In genomic region chr7:100384623-100385372, GRCh38 we compare ENCODE assay signal across 34 cellular contexts. TPM values are rescaled to one million over a fixed set of nuclear protein-coding genes. Genes with fewer than 3 reads are reported as not detected.
A peak's percentile ranks its signal among the peaks of the same experiment; 100 is the strongest.
DNase-seq lines count a peak whose midpoint lies in the region; ATAC-seq, FAIRE-seq and TF ChIP-seq lines count a peak whose summit lies in the region.
"Had no signal": no experiment of that assay in that cellular context is flagged by ENCODE, and none has a peak within 500 bp of the region (broad histone marks: within the 10 kb centered on the region; RNA-seq: fewer than 3 reads in every experiment).

No MANE protein-coding gene starts in this region.

- POLR2A ChIA-PET in endothelial cell of umbilical vein (lab: Charles Lee) = no interaction called here

- ATAC-seq in heart right ventricle = peak in 5 of 8 donors; percentile 11 to 42 (median 30)
- no peak for ATAC-seq in activated naive CD4-positive, alpha-beta T cell treated with anti-CD3 and anti-CD28 coated beads, Interleukin-2, amount 50 U/mL, for 72 hours
- ATAC-seq: body of pancreas; left colon; naive thymus-derived CD8-positive, alpha-beta T cell; psoas muscle had no signal

- CTCF ChIA-PET in endothelial cell of umbilical vein (lab: Charles Lee) = interaction anchor here (0.7 to 2.3 kb wide), 2 partner anchors 10 to 23 kb away, joined by 3 to 12 read pairs; no protein-coding TSS in a partner anchor

- no peaks in the 10 kb centered on the region for H3K36me3 Mint-ChIP-seq in activated naive CD4-positive, alpha-beta T cell treated with anti-CD3 and anti-CD28 coated beads, Interleukin-2, amount 50 U/mL, for 72 hours
- H3K36me3 Mint-ChIP-seq: activated CD4-positive, alpha-beta memory T cell treated with anti-CD3 and anti-CD28 coated beads for 36 hours; CD8-positive, alpha-beta memory T cell; mesothelial cell of epicardium; naive thymus-derived CD8-positive, alpha-beta T cell; type B pancreatic cell had no signal

- H4K20me1 ChIP-seq in endothelial cell of umbilical vein (replicated peaks; ENCODE audit: control insufficient read depth, extremely low read depth, insufficient read depth, low read length) = no peaks in the 10 kb centered on the region

- BruUV-seq in endothelial cell of umbilical vein (replicated peaks; lab: Mats Ljungman, UMichigan) = no TSS peak

- FAIRE-seq in endothelial cell of umbilical vein (lab: Jason Lieb, UNC) (peak; percentile 24), kidney (lab: Jason Lieb, UNC) (no peak)
- FAIRE-seq: A204.1, H54, RCC 7860 had no signal

- H3K9me3 ChIP-seq in heart right ventricle (no peaks in the 10 kb centered on the region), endothelial cell of umbilical vein (replicated peaks; ENCODE audit: control insufficient read depth, insufficient read depth, low read length) (no peaks in the 10 kb centered on the region), kidney (ENCODE audit: control insufficient read depth in 1 of 2, low read length in 2 of 2) (no peaks in the 10 kb centered on the region)
- H3K9me3 ChIP-seq: body of pancreas, psoas muscle had no signal

- peak overlapping the region in 1 of 10 donors; percentile 54 for H3K27ac ChIP-seq in heart right ventricle
- H3K27ac ChIP-seq in endothelial cell of umbilical vein (ENCODE audit: insufficient read depth, low read depth, low read length) = no peak overlapping the region
- H3K27ac ChIP-seq in kidney (ENCODE audit: low read depth in 2 of 2, low read length in 2 of 2) = no peak overlapping the region
- H3K27ac ChIP-seq: psoas muscle had no signal

- H2AFZ ChIP-seq in endothelial cell of umbilical vein (ENCODE audit: low read depth, low read length) = peak overlapping the region; percentile 96

- H3K4me3 ChIP-seq in heart right ventricle (no peak overlapping the region), endothelial cell of umbilical vein (replicated peaks in 1 of 3; ENCODE audit: insufficient read depth in 1 of 3, low read depth in 1 of 3, low read length in 3 of 3) (no peak overlapping the region), kidney (ENCODE audit: low read length in 2 of 2) (no peak overlapping the region)
- H3K4me3 ChIP-seq: body of pancreas, psoas muscle had no signal

- H3K9ac ChIP-seq in endothelial cell of umbilical vein (replicated peaks; ENCODE audit: extremely low read depth, insufficient read depth, low read length) (no peak overlapping the region), kidney (ENCODE audit: low read length in 2 of 2) (no peak overlapping the region)

- H3K27me3 ChIP-seq in heart right ventricle (peaks cover 0 to 2% (median 0%) of the 10 kb centered on the region in 7 donors), endothelial cell of umbilical vein (ENCODE audit: control insufficient read depth in 2 of 2, insufficient read depth in 2 of 2, low read length in 2 of 2) (peaks cover 5 to 7% of the 10 kb centered on the region in 2 experiments)
- H3K27me3 ChIP-seq: body of pancreas had no signal

- TF ChIP-seq CTCF in heart right ventricle (IDR thresholded peaks at IDR 0.05) (no peak), endothelial cell of umbilical vein (IDR thresholded peaks at IDR 0.05; ENCODE audit: extremely low read depth in 1 of 2, insufficient read depth in 1 of 2, low read depth in 1 of 2, low read length in 2 of 2) (no peak), kidney (IDR thresholded peaks at IDR 0.05; ENCODE audit: borderline replicate concordance, extremely low read depth, insufficient read depth) (no peak)

- WGBS in heart right ventricle, 2 donors = 65 to 75% methylated on average over 8 of the region's 8 CpGs

- no peaks in the 10 kb centered on the region for H3K9me3 Mint-ChIP-seq in activated naive CD4-positive, alpha-beta T cell treated with anti-CD3 and anti-CD28 coated beads, Interleukin-2, amount 50 U/mL, for 72 hours
- H3K9me3 Mint-ChIP-seq: activated CD4-positive, alpha-beta memory T cell treated with anti-CD3 and anti-CD28 coated beads for 36 hours; activated T-helper 1 cell treated with anti-CD3 and anti-CD28 coated beads, Interleukin-12 subunit alpha, Interleukin-12 subunit beta, Interleukin-2, Interleukin-4 antibody, amounts not matched to agents 30 ng/mL and 10 ng/mL and 1 ng/mL, durations not matched to agents 14 hours and 24 hours and 36 hours; CD8-positive, alpha-beta memory T cell; immature natural killer cell; mesothelial cell of epicardium; naive thymus-derived CD8-positive, alpha-beta T cell; T-helper 2 cell treated with Interferon-gamma antibody and Interleukin-4, amounts not matched to agents 5 μg/mL and 100 μg/mL, for 36 hours; type B pancreatic cell had no signal

- no peak for DNase-seq in heart right ventricle
- no peak for DNase-seq in cardiac septum (ENCODE audit: low spot score)
- peak; percentile 63 for DNase-seq in NAMALWA (ENCODE audit: low spot score)
- peak; percentile 11 for DNase-seq in endothelial cell of umbilical vein (ENCODE audit: low read depth, low spot score)
- no peak for DNase-seq in kidney
- no peak for DNase-seq in activated T-cell treated with anti-CD3 and anti-CD28 coated beads for 4 hours
- DNase-seq in activated CD8-positive, alpha-beta memory T cell treated with anti-CD3 and anti-CD28 coated beads for 24 hours = no peak
- DNase-seq in activated naive CD4-positive, alpha-beta T cell treated with anti-CD3 and anti-CD28 coated beads, Interleukin-2, amount 50 U/mL, for 72 hours (ENCODE audit: low spot score in 2 of 2) = no peak
- DNase-seq: activated CD4-positive, alpha-beta memory T cell treated with anti-CD3 and anti-CD28 coated beads for 36 hours; activated CD4-positive, alpha-beta T cell treated with anti-CD3 and anti-CD28 coated beads for 1 hour; activated CD8-positive, alpha-beta memory T cell treated with anti-CD3 and anti-CD28 coated beads, Interleukin-2, amount 50 U/mL, for 4 hours; activated naive CD4-positive, alpha-beta T cell treated with Interleukin-2 at 50 U/mL for 16 hours; body of pancreas; CD8-positive, alpha-beta memory T cell; immature natural killer cell; Karpas-422; left colon; naive thymus-derived CD8-positive, alpha-beta T cell; NCI-H1092; NCI-H1694; NCI-H446 treated with DMSO at 0.1 percent for 48 hours; NCI-H774; occipital lobe; psoas muscle; SIG-M5; stimulated activated CD4-positive, alpha-beta T cell treated with anti-CD3 and anti-CD28 coated beads, Interleukin-15, amount 100 ng/mL, for 24 hours; stimulated activated CD4-positive, alpha-beta T cell treated with anti-CD3 and anti-CD28 coated beads, Interleukin-4, amount 100 ng/mL, for 4 hours had no signal

- H3K4me1 ChIP-seq in heart right ventricle (peaks cover 0 to 42% (median 7%) of the 10 kb centered on the region in 9 donors), endothelial cell of umbilical vein (ENCODE audit: control insufficient read depth, extremely low read depth, insufficient read depth, low read length) (peaks cover 6% of the 10 kb centered on the region), kidney (ENCODE audit: control insufficient read depth in 1 of 2, insufficient read depth in 1 of 2, low read depth in 1 of 2, low read length in 2 of 2) (no peaks in the 10 kb centered on the region)

- H3K79me2 ChIP-seq in endothelial cell of umbilical vein (ENCODE audit: control insufficient read depth, insufficient read depth, low read length) = no peaks in the 10 kb centered on the region

- H3K27ac Mint-ChIP-seq in activated naive CD4-positive, alpha-beta T cell treated with anti-CD3 and anti-CD28 coated beads, Interleukin-2, amount 50 U/mL, for 72 hours = no peak overlapping the region
- H3K27ac Mint-ChIP-seq: activated CD4-positive, alpha-beta memory T cell treated with anti-CD3 and anti-CD28 coated beads for 36 hours; activated T-helper 1 cell treated with anti-CD3 and anti-CD28 coated beads, Interleukin-12 subunit alpha, Interleukin-12 subunit beta, Interleukin-2, Interleukin-4 antibody, amounts not matched to agents 30 ng/mL and 10 ng/mL and 1 ng/mL, durations not matched to agents 14 hours and 24 hours and 36 hours; mesothelial cell of epicardium; T-helper 2 cell treated with Interferon-gamma antibody and Interleukin-4, amounts not matched to agents 5 μg/mL and 100 μg/mL, for 36 hours; type B pancreatic cell had no signal

- dilution Hi-C loops in endothelial cell of umbilical vein (cut with MboI; ENCODE audit: extremely low pct_ligation_motif_present, low sequenced_read_pairs) = no loop called here

- H3K4me2 ChIP-seq in endothelial cell of umbilical vein (ENCODE audit: insufficient read depth, low read length) = no peak overlapping the region

- intact Hi-C loops in heart right ventricle (cut with DNase I) = no loop called here
- intact Hi-C loops in cardiac septum (cut with DNase I) = no loop called here
- intact Hi-C loops in endothelial cell of umbilical vein (cut with micrococcal nuclease) = no loop called here
- intact Hi-C loops in kidney (cut with DNase I) = no loop called here

- TF ChIP-seq POLR2A in endothelial cell of umbilical vein (IDR thresholded peaks at IDR 0.05; ENCODE audit: low read depth, low read length) = no peak

- no peaks in the 10 kb centered on the region for H3K36me3 ChIP-seq in heart right ventricle
- no peaks in the 10 kb centered on the region for H3K36me3 ChIP-seq in endothelial cell of umbilical vein (ENCODE audit: control insufficient read depth in 2 of 2, extremely low read depth in 1 of 2, insufficient read depth in 2 of 2, low read length in 2 of 2)
- H3K36me3 ChIP-seq in kidney (ENCODE audit: control insufficient read depth in 1 of 2, insufficient read depth in 2 of 2, low read length in 2 of 2) = no peaks in the 10 kb centered on the region

- H3K9me1 ChIP-seq in endothelial cell of umbilical vein (replicated peaks; ENCODE audit: control insufficient read depth, extremely low read depth, insufficient read depth, low read length) = no peaks in the 10 kb centered on the region

RNA-seq across cellular contexts. Expression of gene PILRA, which starts 11.5 kb away (rescaled TPM):
- 10 to 100 TPM in 1 of 10 donors, 1 to 10 TPM in 9; 1.1 to 12.4 (median 2.5) TPM for total RNA-seq in heart right ventricle
- 1 to 10 TPM; 2.9 to 4.2 TPM for polyA plus RNA-seq in heart right ventricle
- 2.3 TPM for total RNA-seq in cardiac septum
- 0.53 and 1.3 TPM in 2 replicates for total RNA-seq in endothelial cell of umbilical vein
- polyA plus RNA-seq in endothelial cell of umbilical vein = 0.61 and 0.67 TPM in 2 replicates
- polyA plus RNA-seq in endothelial cell of umbilical vein (2011; cell fraction: cytosol; rRNA removed) = 0.32 and 0.39 TPM in 2 replicates
- polyA plus RNA-seq in endothelial cell of umbilical vein (2011; cell fraction: nucleus; rRNA removed) = 3.6 and 4.8 TPM in 2 replicates
- polyA plus RNA-seq in endothelial cell of umbilical vein (2012) = 1.8 and 3.6 TPM in 2 replicates
- polyA minus RNA-seq in endothelial cell of umbilical vein = 1.5 and 1.8 TPM in 2 replicates
- polyA minus RNA-seq in endothelial cell of umbilical vein (2011; cell fraction: cytosol; rRNA and poly(A)+ RNA removed) = 1.5 TPM
- polyA minus RNA-seq in endothelial cell of umbilical vein (2011; cell fraction: nucleus; rRNA and poly(A)+ RNA removed) = 2.4 and 2.6 TPM in 2 replicates
- 18.8 TPM for total RNA-seq in kidney
- 15.4 TPM for polyA plus RNA-seq in kidney (ENCODE audit: insufficient read depth, low read depth, low replicate concordance)
- 10 to 100 TPM in 1 of 2 donors, under 1 TPM in 1; 0.84 to 11.5 TPM for total RNA-seq in activated naive CD4-positive, alpha-beta T cell treated with anti-CD3 and anti-CD28 coated beads, Interleukin-2, amount 50 U/mL, for 72 hours

RNA-seq across cellular contexts. Expression of gene PILRB, which starts 26.9 kb away (rescaled TPM):
- 10 to 100 TPM in 6 of 10 donors, 1 to 10 TPM in 4; 7.3 to 15.5 (median 10.5) TPM for total RNA-seq in heart right ventricle
- polyA plus RNA-seq in heart right ventricle = 10 to 100 TPM; 14.5 to 69.1 TPM
- total RNA-seq in cardiac septum = 11.6 TPM
- 36.5 and 42.5 TPM in 2 replicates for total RNA-seq in endothelial cell of umbilical vein
- 45.2 and 47.9 TPM in 2 replicates for polyA plus RNA-seq in endothelial cell of umbilical vein
- polyA plus RNA-seq in endothelial cell of umbilical vein (2011; cell fraction: cytosol; rRNA removed) = 16.7 and 21.8 TPM in 2 replicates
- polyA plus RNA-seq in endothelial cell of umbilical vein (2011; cell fraction: nucleus; rRNA removed) = 324 and 367 TPM in 2 replicates
- polyA plus RNA-seq in endothelial cell of umbilical vein (2012) = 25.3 and 26.8 TPM in 2 replicates
- polyA minus RNA-seq in endothelial cell of umbilical vein = 34.0 and 44.1 TPM in 2 replicates
- polyA minus RNA-seq in endothelial cell of umbilical vein (2011; cell fraction: cytosol; rRNA and poly(A)+ RNA removed) = 5.8 TPM
- 48.4 and 58.6 TPM in 2 replicates for polyA minus RNA-seq in endothelial cell of umbilical vein (2011; cell fraction: nucleus; rRNA and poly(A)+ RNA removed)
- 76.4 TPM for total RNA-seq in kidney
- 45.0 TPM for polyA plus RNA-seq in kidney (ENCODE audit: insufficient read depth, low read depth, low replicate concordance)
- total RNA-seq in activated naive CD4-positive, alpha-beta T cell treated with anti-CD3 and anti-CD28 coated beads, Interleukin-2, amount 50 U/mL, for 72 hours = 100 to 1,000 TPM in 1 of 2 donors, 10 to 100 TPM in 1; 41.0 to 103 TPM

RNA-seq across cellular contexts. Expression of gene ZCWPW1, which starts 43.7 kb away (rescaled TPM):
- total RNA-seq in heart right ventricle = 1 to 10 TPM; 3.3 to 5.5 (median 4.0) TPM
- polyA plus RNA-seq in heart right ventricle = 1 to 10 TPM; 7.2 to 7.5 TPM
- 3.4 TPM for total RNA-seq in cardiac septum
- 0.31 and 0.48 TPM in 2 replicates for total RNA-seq in endothelial cell of umbilical vein
- polyA plus RNA-seq in endothelial cell of umbilical vein = 0.30 and 0.32 TPM in 2 replicates
- 0.25 and 0.30 TPM in 2 replicates for polyA plus RNA-seq in endothelial cell of umbilical vein (2011; cell fraction: cytosol; rRNA removed)
- polyA plus RNA-seq in endothelial cell of umbilical vein (2011; cell fraction: nucleus; rRNA removed) = 0.99 and 1.3 TPM in 2 replicates
- 0.70 and 0.89 TPM in 2 replicates for polyA plus RNA-seq in endothelial cell of umbilical vein (2012)
- polyA minus RNA-seq in endothelial cell of umbilical vein = 0.41 TPM in 1 of 2 replicates, not detected in the other
- polyA minus RNA-seq in endothelial cell of umbilical vein (2011; cell fraction: cytosol; rRNA and poly(A)+ RNA removed) = 1.2 TPM
- polyA minus RNA-seq in endothelial cell of umbilical vein (2011; cell fraction: nucleus; rRNA and poly(A)+ RNA removed) = 0.91 TPM in 1 of 2 replicates, not detected in the other
- total RNA-seq in kidney = 3.0 TPM
- polyA plus RNA-seq in kidney (ENCODE audit: insufficient read depth, low read depth, low replicate concordance) = 7.9 TPM
- total RNA-seq in activated naive CD4-positive, alpha-beta T cell treated with anti-CD3 and anti-CD28 coated beads, Interleukin-2, amount 50 U/mL, for 72 hours = 1 to 10 TPM; 3.4 to 5.6 TPM

RNA-seq across cellular contexts. Expression of gene MEPCE, which starts 44.8 kb away (rescaled TPM):
- total RNA-seq in heart right ventricle (10 to 100 TPM; 17.2 to 27.7 (median 23.0) TPM), cardiac septum (19.7 TPM), endothelial cell of umbilical vein (37.1 and 45.8 TPM in 2 replicates), kidney (47.2 TPM)
- polyA plus RNA-seq in heart right ventricle (10 to 100 TPM; 15.1 to 18.7 TPM), endothelial cell of umbilical vein (23.3 and 24.3 TPM in 2 replicates), kidney (ENCODE audit: insufficient read depth, low read depth, low replicate concordance) (33.4 TPM)
- polyA plus RNA-seq in endothelial cell of umbilical vein (2011; cell fraction: cytosol; rRNA removed) = 19.6 and 21.4 TPM in 2 replicates
- 31.3 and 32.3 TPM in 2 replicates for polyA plus RNA-seq in endothelial cell of umbilical vein (2011; cell fraction: nucleus; rRNA removed)
- polyA plus RNA-seq in endothelial cell of umbilical vein (2012) = 23.6 and 26.8 TPM in 2 replicates
- 35.8 and 41.5 TPM in 2 replicates for polyA minus RNA-seq in endothelial cell of umbilical vein
- 39.5 TPM for polyA minus RNA-seq in endothelial cell of umbilical vein (2011; cell fraction: cytosol; rRNA and poly(A)+ RNA removed)
- polyA minus RNA-seq in endothelial cell of umbilical vein (2011; cell fraction: nucleus; rRNA and poly(A)+ RNA removed) = 20.8 and 30.8 TPM in 2 replicates
- 10 to 100 TPM; 53.0 to 83.5 TPM for total RNA-seq in activated naive CD4-positive, alpha-beta T cell treated with anti-CD3 and anti-CD28 coated beads, Interleukin-2, amount 50 U/mL, for 72 hours

RNA-seq across cellular contexts. Expression of gene PPP1R35, which starts 51.5 kb away (rescaled TPM):
- total RNA-seq in heart right ventricle (10 to 100 TPM in 7 of 10 donors, 1 to 10 TPM in 3; 7.5 to 18.2 (median 11.3) TPM), cardiac septum (15.7 TPM), endothelial cell of umbilical vein (42.4 and 46.1 TPM in 2 replicates), kidney (41.7 TPM)
- polyA plus RNA-seq in heart right ventricle (10 to 100 TPM; 30.3 to 60.4 TPM), endothelial cell of umbilical vein (37.7 and 47.9 TPM in 2 replicates), kidney (ENCODE audit: insufficient read depth, low read depth, low replicate concordance) (40.2 TPM)
- polyA plus RNA-seq in endothelial cell of umbilical vein (2011; cell fraction: cytosol; rRNA removed) = 25.7 and 37.0 TPM in 2 replicates
- polyA plus RNA-seq in endothelial cell of umbilical vein (2011; cell fraction: nucleus; rRNA removed) = 49.8 and 50.0 TPM in 2 replicates
- 19.9 and 29.5 TPM in 2 replicates for polyA plus RNA-seq in endothelial cell of umbilical vein (2012)
- 4.9 and 11.9 TPM in 2 replicates for polyA minus RNA-seq in endothelial cell of umbilical vein
- 33.5 TPM for polyA minus RNA-seq in endothelial cell of umbilical vein (2011; cell fraction: cytosol; rRNA and poly(A)+ RNA removed)
- polyA minus RNA-seq in endothelial cell of umbilical vein (2011; cell fraction: nucleus; rRNA and poly(A)+ RNA removed) = 7.4 and 13.6 TPM in 2 replicates
- total RNA-seq in activated naive CD4-positive, alpha-beta T cell treated with anti-CD3 and anti-CD28 coated beads, Interleukin-2, amount 50 U/mL, for 72 hours = 10 to 100 TPM; 38.7 to 52.5 TPM

Comparison
In these comparisons a context has a peak if more than half of its experiments do, and no peak if none do; other contexts are left out.
1. ATAC-seq: peak in heart right ventricle (5 of 8); none in activated naive CD4-positive, alpha-beta T cell treated with anti-CD3 and anti-CD28 coated beads, Interleukin-2, amount 50 U/mL, for 72 hours (0 of 2).
2. DNase-seq: peak in NAMALWA (single experiment) and endothelial cell of umbilical vein (single experiment); none in heart right ventricle (0 of 2), cardiac septum (single experiment), kidney (single experiment), activated T-cell treated with anti-CD3 and anti-CD28 coated beads for 4 hours (single experiment), activated CD8-positive, alpha-beta memory T cell treated with anti-CD3 and anti-CD28 coated beads for 24 hours (single experiment) and activated naive CD4-positive, alpha-beta T cell treated with anti-CD3 and anti-CD28 coated beads, Interleukin-2, amount 50 U/mL, for 72 hours (0 of 2).